In genomic region chr2:60551241-60552095, GRCh38 we compare ENCODE assay signal across 8 cellular contexts. TPM values are rescaled to one million over a fixed set of nuclear protein-coding genes. Genes with fewer than 3 reads are reported as not detected.
DNase-seq lines count a peak whose midpoint lies in the region; ATAC-seq lines count a peak whose summit lies in the region.

No MANE protein-coding gene starts in this region.

- H3K36me3 Mint-ChIP-seq in activated CD4-positive, alpha-beta T cell treated with anti-CD3 and anti-CD28 coated beads for 36 hours (ENCODE audit: low read depth) = no peaks in the 10 kb centered on the region

- no peaks in the 10 kb centered on the region for H3K9me3 Mint-ChIP-seq in activated CD4-positive, alpha-beta T cell treated with anti-CD3 and anti-CD28 coated beads for 36 hours (ENCODE audit: low read depth)

- peaks cover 0 to 5% of the 10 kb centered on the region in 2 donors for H3K27me3 ChIP-seq in aorta (ENCODE audit: control insufficient read depth in 1 of 2, insufficient read depth in 2 of 2, low read length in 1 of 2)

- CTCF ChIA-PET in activated CD4-positive, alpha-beta T cell treated with anti-CD3 and anti-CD28 coated beads for 36 hours (lab: Charles Lee) = interaction anchor here (0.6 kb wide), 1 partner anchor 13 kb away, joined by 3 read pairs; no protein-coding TSS in a partner anchor

- H3K27ac ChIP-seq in caudate nucleus (ENCODE audit: low read depth, low read length) = peak overlapping the region; percentile 26
- no peak overlapping the region for H3K27ac ChIP-seq in aorta (ENCODE audit: low read depth in 1 of 2, low read length in 2 of 2)

- POLR2A ChIA-PET in activated CD4-positive, alpha-beta T cell treated with anti-CD3 and anti-CD28 coated beads for 36 hours (lab: Charles Lee) = no interaction called here

- no peak for ATAC-seq in activated CD4-positive, alpha-beta T cell treated with anti-CD3 and anti-CD28 coated beads for 36 hours
- ATAC-seq in aorta (ENCODE audit: low FRiP score) (no peak), HG03139 (IDR thresholded peaks at IDR 0.05; ENCODE audit: unreplicated experiment) (no peak)

- H3K4me3 Mint-ChIP-seq in activated CD4-positive, alpha-beta T cell treated with anti-CD3 and anti-CD28 coated beads for 36 hours = peak overlapping the region; percentile 81

- no peaks in the 10 kb centered on the region for H3K4me1 ChIP-seq in aorta (ENCODE audit: control insufficient read depth in 1 of 2, insufficient read depth in 2 of 2, low read length in 2 of 2)

- peaks cover 44% of the 10 kb centered on the region for H3K27me3 Mint-ChIP-seq in activated CD4-positive, alpha-beta T cell treated with anti-CD3 and anti-CD28 coated beads for 36 hours

- 5% methylated on average over 49 to 63 of the region's 63 CpGs for WGBS in aorta, 2 donors

- no peaks in the 10 kb centered on the region for H3K9me3 ChIP-seq in aorta (ENCODE audit: control insufficient read depth, low read length)

- H3K27ac Mint-ChIP-seq in activated CD4-positive, alpha-beta T cell treated with anti-CD3 and anti-CD28 coated beads for 36 hours = no peak overlapping the region

- H3K4me1 Mint-ChIP-seq in activated CD4-positive, alpha-beta T cell treated with anti-CD3 and anti-CD28 coated beads for 36 hours = peaks cover 35% of the 10 kb centered on the region

- peak overlapping the region; percentile 9 to 50 for H3K4me3 ChIP-seq in aorta (ENCODE audit: low read length in 2 of 2)

- intact Hi-C loops in activated CD4-positive, alpha-beta T cell treated with anti-CD3 and anti-CD28 coated beads for 36 hours (cut with DNase I, micrococcal nuclease) = loop anchor here (5.0 to 10.0 kb wide), 3 partner anchors 983 to 1527 kb away; partner anchors contain the start of gene XPO1 (in 1 of the 2)
- intact Hi-C loops in aorta (cut with DNase I) = no loop called here

- DNase-seq in activated CD4-positive, alpha-beta T cell treated with anti-CD3 and anti-CD28 coated beads for 36 hours = peak; percentile 45
- no peak for DNase-seq in activated CD4-positive, alpha-beta T cell treated with anti-CD3 and anti-CD28 coated beads, Interleukin-2, amount 50 U/mL, for 1 hour
- DNase-seq in NCI-H69 (lab: John Stamatoyannopoulos, UW) (peak; percentile 67), caudate nucleus (lab: John Stamatoyannopoulos, UW) (peak in 9 of 61 donors; percentile 21 to 70 (median 41)), medulla oblongata (ENCODE audit: extremely low spot score) (peak; percentile 31), aorta (peak in 1 of 2 donors; percentile 74)
- DNase-seq in stimulated activated CD8-positive, alpha-beta memory T cell treated with anti-CD3 and anti-CD28 coated beads, Interleukin-4, amount 100 ng/mL, for 48 hours = no peak

- H3K36me3 ChIP-seq in aorta (ENCODE audit: control insufficient read depth in 1 of 2, insufficient read depth in 2 of 2, low read length in 1 of 2) = no peaks in the 10 kb centered on the region

RNA-seq across cellular contexts. Expression of gene BCL11A, which starts 2.0 kb away (rescaled TPM):
- under 1 TPM; 0.57 to 0.98 TPM for total RNA-seq in activated CD4-positive, alpha-beta T cell treated with anti-CD3 and anti-CD28 coated beads for 36 hours
- 1 to 10 TPM in 1 of 2 donors, under 1 TPM in 1; 0.97 to 2.0 TPM for total RNA-seq in aorta
- 1 to 10 TPM in 1 of 2 donors, not detected in 1; 4.4 TPM for polyA plus RNA-seq in aorta

Comparison
In these comparisons a context has a peak if more than half of its experiments do, and no peak if none do; other contexts are left out.
1. DNase-seq: peak in activated CD4-positive, alpha-beta T cell treated with anti-CD3 and anti-CD28 coated beads for 36 hours (single experiment), NCI-H69 (single experiment) and medulla oblongata (single experiment); none in activated CD4-positive, alpha-beta T cell treated with anti-CD3 and anti-CD28 coated beads, Interleukin-2, amount 50 U/mL, for 1 hour (single experiment) and stimulated activated CD8-positive, alpha-beta memory T cell treated with anti-CD3 and anti-CD28 coated beads, Interleukin-4, amount 100 ng/mL, for 48 hours (single experiment).
2. intact Hi-C loops: an anchor here in activated CD4-positive, alpha-beta T cell treated with anti-CD3 and anti-CD28 coated beads for 36 hours (5.0 to 10.0 kb wide); none called in aorta.